Comparison of ENCODE assay signal across 9 cellular contexts in the genomic region with DNA sequence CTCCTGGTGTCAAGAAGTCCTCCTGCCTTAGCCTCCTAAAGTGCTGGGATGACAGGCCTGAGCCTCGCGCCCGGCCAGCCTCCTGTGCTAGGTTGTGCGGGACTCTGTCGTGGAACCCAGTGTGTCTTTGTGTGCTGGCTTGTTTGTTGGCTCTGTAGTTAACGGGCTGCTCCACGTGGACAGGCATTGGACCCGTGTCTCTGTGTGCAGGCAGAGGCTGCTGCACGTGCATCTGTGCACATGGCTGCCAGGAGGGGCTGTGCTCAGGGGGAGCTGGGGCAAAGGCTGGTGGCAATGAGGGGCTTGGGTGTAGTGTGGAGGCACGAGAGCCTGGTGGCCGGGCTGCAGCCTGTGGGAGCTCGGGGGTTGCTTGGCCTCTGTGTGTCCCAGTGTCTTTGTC.
"Had no signal": no experiment of that assay in that cellular context is flagged by ENCODE, and none has a peak within 500 bp of the region (broad histone marks: within the 10 kb centered on the region; RNA-seq: fewer than 3 reads in every experiment).

No MANE protein-coding gene starts in this region.

- H2AFZ ChIP-seq: GM23248 had no signal

- H3K9ac ChIP-seq: GM23248 had no signal

- H3K27ac ChIP-seq: GM23248, HL-60 had no signal

- H3K9me3 ChIP-seq: HAP-1 had no signal

- H3K36me3 ChIP-seq: HAP-1 had no signal

- H3K4me3 ChIP-seq: GM23248, HAP-1 had no signal

- H3K4me1 ChIP-seq: HAP-1 had no signal

- DNase-seq: GM23248, GOT3, H7, HFFc6, KG1 had no signal

- ATAC-seq: HCT116, HepG2 had no signal

- FAIRE-seq: HepG2 had no signal
